ENCODE assay signal across 8 cellular contexts in the genomic region with DNA sequence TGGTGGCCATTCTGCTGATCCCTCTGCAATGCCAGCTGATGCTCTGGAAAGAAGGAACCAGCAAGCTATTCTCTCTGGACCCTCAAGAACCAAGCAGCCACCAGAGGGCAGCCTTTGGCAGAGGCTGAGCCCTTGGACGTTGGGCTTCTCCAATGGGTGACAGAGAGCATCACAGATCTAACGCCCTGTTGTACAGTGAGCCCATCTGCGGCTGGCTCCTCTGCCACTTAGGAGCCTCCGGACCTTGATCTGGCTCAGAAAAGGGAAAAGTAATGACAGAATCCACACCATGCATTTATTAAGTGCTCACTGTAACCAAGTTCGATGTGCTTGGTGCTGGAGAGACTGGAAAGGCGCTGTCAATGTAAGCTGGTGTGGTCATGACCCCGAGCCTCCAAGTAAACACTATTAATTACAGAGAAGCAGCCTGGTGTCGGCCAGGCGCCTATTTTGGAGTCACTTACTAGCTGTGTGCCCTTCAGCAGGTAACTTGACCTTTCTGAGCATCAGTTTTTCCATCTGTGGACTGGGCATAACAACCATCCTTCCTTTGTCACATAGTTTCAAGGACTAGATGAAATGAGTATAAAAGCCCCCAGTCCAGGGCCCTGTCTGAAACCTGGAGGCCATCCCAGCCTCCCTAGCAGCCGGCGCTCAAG. TPM values are rescaled to one million over a fixed set of nuclear protein-coding genes. Genes with fewer than 3 reads are reported as not detected.
DNase-seq lines count a peak whose midpoint lies in the region; ATAC-seq and TF ChIP-seq lines count a peak whose summit lies in the region.

No MANE protein-coding gene starts in this region.

- POLR2A ChIA-PET in IMR-90 (lab: Charles Lee; ENCODE audit: unreplicated experiment), result no interaction called here

- intact Hi-C loops in IMR-90 (cut with micrococcal nuclease), result loop anchor here (1.0 to 10.0 kb wide), 4 partner anchors 23 to 399 kb away; no protein-coding TSS in a partner anchor

- DNase-seq in COLO668 (lab: John Stamatoyannopoulos, UW; ENCODE audit: unreplicated experiment), result peak; percentile 96
- peak; percentile 79 for DNase-seq in IMR-90
- peak; percentile 61 for DNase-seq in NT2/D1 (ENCODE audit: low read depth, low spot score)
- DNase-seq in activated CD8-positive, alpha-beta memory T cell treated with anti-CD3 and anti-CD28 coated beads for 24 hours, result peak; percentile 94
- DNase-seq in effector memory CD8-positive, alpha-beta T cell, result peak; percentile 81 to 85 (median 83)
- peak; percentile 91 for DNase-seq in mesenchymal stem cell
- DNase-seq in stimulated activated CD8-positive, alpha-beta memory T cell treated with anti-CD3 and anti-CD28 coated beads, Interleukin-2, amount 100 ng/mL, for 48 hours (ENCODE audit: low read depth in 2 of 2), result peak; percentile 72 to 76

- peaks cover 7 to 51% of the 10 kb centered on the region in 2 experiments; a peak in 3 of 4 replicates for H3K79me1 ChIP-seq in IMR-90 (ENCODE audit: low read depth in 1 of 2, low read length in 2 of 2)
- peaks cover 3% of the 10 kb centered on the region for H3K79me1 ChIP-seq in mesenchymal stem cell (replicated peaks; ENCODE audit: low read length, poor library complexity, severe bottlenecking)

- no peak overlapping the region for H3K56ac ChIP-seq in IMR-90 (ENCODE audit: extremely low read depth, insufficient read depth, low read length)

- WGBS in IMR-90 (ENCODE audit: extremely low coverage in 2 of 2, insufficient read length in 1 of 2), 2 experiments, result 78% methylated on average over 4 of the region's 11 CpGs; no CpG with 5 or more reads in 1 of the 2 experiments
- WGBS in mesenchymal stem cell, result 58% methylated on average over 11 of the region's 11 CpGs

- TF ChIP-seq CTCF in IMR-90 (conservative IDR thresholded peaks at IDR 0.05; ENCODE audit: low read depth, low read length), result peak; percentile 85

- no peaks in the 10 kb centered on the region for H3K9me3 Mint-ChIP-seq in effector memory CD8-positive, alpha-beta T cell

- dilution Hi-C loops in IMR-90 (cut with HindIII; ENCODE audit: low sequenced_read_pairs, unreplicated experiment), result no loop called here

- H3K27me3 Mint-ChIP-seq in effector memory CD8-positive, alpha-beta T cell, result no peaks in the 10 kb centered on the region

- peaks cover 25% of the 10 kb centered on the region for H3K36me3 Mint-ChIP-seq in effector memory CD8-positive, alpha-beta T cell (ENCODE audit: insufficient read depth)

- ATAC-seq in IMR-90 (ENCODE audit: low read depth) (peak; percentile 90), GM21381 (IDR thresholded peaks at IDR 0.05; ENCODE audit: unreplicated experiment) (no peak)
- peak; percentile 91 for ATAC-seq in effector memory CD8-positive, alpha-beta T cell (replicated peaks)

- H3K9me1 ChIP-seq in IMR-90 (ENCODE audit: insufficient read depth, low read length), result peaks cover 9% of the 10 kb centered on the region

- TF ChIP-seq POLR2A in IMR-90 (IDR thresholded peaks at IDR 0.05; ENCODE audit: low read depth, low read length), result 0 out of 2 replicates have a peak, but pooled peaks have one; percentile 40

- H3K9ac ChIP-seq in IMR-90 (ENCODE audit: low read depth, low read length), result no peak overlapping the region
- no peak overlapping the region for H3K9ac ChIP-seq in NT2/D1 (ENCODE audit: insufficient read length, low read depth)
- peak overlapping the region; percentile 66 for H3K9ac ChIP-seq in mesenchymal stem cell (ENCODE audit: low read length)

- H2AK9ac ChIP-seq in IMR-90 (replicated peaks; ENCODE audit: low read depth, low read length, poor library complexity), result peak overlapping the region; percentile 81

- no peak overlapping the region for H4K5ac ChIP-seq in IMR-90 (ENCODE audit: low read depth, low read length)

- H4K20me1 ChIP-seq in IMR-90 (ENCODE audit: insufficient read depth, low read length), result peaks cover 4% of the 10 kb centered on the region; the same call in 1 of the 2 replicates

- H3K14ac ChIP-seq in IMR-90 (replicated peaks; ENCODE audit: low read depth, low read length) (no peak overlapping the region), mesenchymal stem cell (ENCODE audit: low read length in 2 of 2) (no peak overlapping the region)

- H4K91ac ChIP-seq in IMR-90 (ENCODE audit: insufficient read depth, low read depth, low read length), result no peak overlapping the region
- H4K91ac ChIP-seq in mesenchymal stem cell (ENCODE audit: low read length), result no peak overlapping the region

- H3K4me1 Mint-ChIP-seq in effector memory CD8-positive, alpha-beta T cell (ENCODE audit: low read depth in 2 of 2), result peaks cover 7 to 25% of the 10 kb centered on the region in 2 donors

- H3K27ac ChIP-seq in IMR-90 (ENCODE audit: insufficient read depth, low read length), result no peak overlapping the region
- no peak overlapping the region for H3K27ac ChIP-seq in mesenchymal stem cell (ENCODE audit: low read length, poor library complexity, severe bottlenecking)

- in situ Hi-C loops in IMR-90 (cut with MboI; ENCODE audit: low sequenced_read_pairs), result loop anchor here (5.0 to 10.0 kb wide), 2 partner anchors 82 to 399 kb away; no protein-coding TSS in a partner anchor

- TF ChIP-seq RAD21 in IMR-90 (IDR thresholded peaks at IDR 0.05; ENCODE audit: low read length), result peak; percentile 96

- no peak overlapping the region for H3K4me3 Mint-ChIP-seq in effector memory CD8-positive, alpha-beta T cell

- no peak overlapping the region for H3K4me2 ChIP-seq in IMR-90 (ENCODE audit: low read depth, low read length)
- no peak overlapping the region for H3K4me2 ChIP-seq in mesenchymal stem cell (ENCODE audit: low read length, poor library complexity, severe bottlenecking)

- H3K9me3 ChIP-seq in IMR-90 (ENCODE audit: control insufficient read depth, insufficient read depth, low read length), result no peaks in the 10 kb centered on the region
- no peaks in the 10 kb centered on the region for H3K9me3 ChIP-seq in NT2/D1 (ENCODE audit: insufficient read depth, low read length)
- H3K9me3 ChIP-seq in mesenchymal stem cell (ENCODE audit: control insufficient read depth, low read length), result no peaks in the 10 kb centered on the region

- no TSS peak for BruUV-seq in IMR-90 (replicated peaks; lab: Mats Ljungman, UMichigan)

- no peak overlapping the region for H2BK12ac ChIP-seq in mesenchymal stem cell (ENCODE audit: low read length in 2 of 2)

- H2BK5ac ChIP-seq in IMR-90 (ENCODE audit: low read depth, low read length, poor library complexity, severe bottlenecking), result no peak overlapping the region
- no peak overlapping the region for H2BK5ac ChIP-seq in mesenchymal stem cell (ENCODE audit: low read depth, low read length, poor library complexity, severe bottlenecking)

- H3K4me1 ChIP-seq in IMR-90 (ENCODE audit: control insufficient read depth, insufficient read depth, low read length) (peaks cover 8% of the 10 kb centered on the region), NT2/D1 (ENCODE audit: insufficient read depth, insufficient read length) (peaks cover 6% of the 10 kb centered on the region), mesenchymal stem cell (ENCODE audit: control insufficient read depth, insufficient read depth, low read depth, low read length) (peaks cover 21% of the 10 kb centered on the region)

- H3K36me3 ChIP-seq in IMR-90 (ENCODE audit: control insufficient read depth, insufficient read depth, low read length), result peaks cover 50% of the 10 kb centered on the region
- H3K36me3 ChIP-seq in NT2/D1 (ENCODE audit: insufficient read depth, insufficient read length, low read length), result peaks cover 60% of the 10 kb centered on the region
- peaks cover 63 to 65% of the 10 kb centered on the region in 2 experiments for H3K36me3 ChIP-seq in mesenchymal stem cell (ENCODE audit: control insufficient read depth in 1 of 2, insufficient read depth in 2 of 2, low read depth in 1 of 2, low read length in 2 of 2)

- H2BK15ac ChIP-seq in IMR-90 (ENCODE audit: low read depth, low read length) (no peak overlapping the region), mesenchymal stem cell (ENCODE audit: low read depth, poor library complexity, severe bottlenecking) (no peak overlapping the region)

- H3K27ac Mint-ChIP-seq in effector memory CD8-positive, alpha-beta T cell, result peak overlapping the region in 1 of 2 donors; percentile 77

- no peak overlapping the region for H3K23ac ChIP-seq in IMR-90 (ENCODE audit: low read depth, low read length)
- H3K23ac ChIP-seq in mesenchymal stem cell (ENCODE audit: low read length in 2 of 2), result no peak overlapping the region

- H3K27me3 ChIP-seq in IMR-90 (ENCODE audit: control insufficient read depth, insufficient read depth, low read length) (no peaks in the 10 kb centered on the region), NT2/D1 (ENCODE audit: insufficient read depth, insufficient read length) (no peaks in the 10 kb centered on the region), mesenchymal stem cell (ENCODE audit: control insufficient read depth in 1 of 2, insufficient read depth in 1 of 2, low read length in 2 of 2) (no peaks in the 10 kb centered on the region)

- H2BK120ac ChIP-seq in IMR-90 (ENCODE audit: low read depth, low read length) (no peak overlapping the region), mesenchymal stem cell (ENCODE audit: low read depth, low read length) (no peak overlapping the region)

- CTCF ChIA-PET in IMR-90 (lab: Yijun Ruan, JAX), result interaction anchor here (0.6 to 1.7 kb wide), 13 partner anchors 10 to 115 kb away, joined by 3 to 15 read pairs (median 3); no protein-coding TSS in a partner anchor

- H2AK5ac ChIP-seq in IMR-90 (ENCODE audit: low read depth, low read length) (peak overlapping the region; percentile 52; the same call in 1 of the 2 replicates), mesenchymal stem cell (ENCODE audit: low read length, severe bottlenecking) (no peak overlapping the region)

- no peak overlapping the region for H2BK20ac ChIP-seq in IMR-90 (ENCODE audit: low read depth, low read length)

- 0 out of 4 replicates have a peak overlapping the region, but pooled peaks of 1 of the 2 experiments have one; percentile 46 for H4K8ac ChIP-seq in IMR-90 (ENCODE audit: low read depth in 2 of 2, low read length in 2 of 2)
- H4K8ac ChIP-seq in mesenchymal stem cell (ENCODE audit: low read length), result peak overlapping the region; percentile 61

- H3K4me3 ChIP-seq in IMR-90 (ENCODE audit: insufficient read depth, low read depth, low read length) (no peak overlapping the region), NT2/D1 (ENCODE audit: insufficient read length, low read depth) (no peak overlapping the region), mesenchymal stem cell (ENCODE audit: insufficient read depth in 1 of 2, low read depth in 1 of 2, low read length in 2 of 2) (no peak overlapping the region)

- H3K18ac ChIP-seq in IMR-90 (ENCODE audit: low read depth, low read length), result no peak overlapping the region
- no peak overlapping the region for H3K18ac ChIP-seq in mesenchymal stem cell (ENCODE audit: low read depth in 1 of 2, low read length in 2 of 2)

- H2AFZ ChIP-seq in IMR-90 (replicated peaks; ENCODE audit: low read length, poor library complexity) (peak overlapping the region; percentile 40), mesenchymal stem cell (ENCODE audit: low read depth, low read length) (no peak overlapping the region)

- H3K4ac ChIP-seq in IMR-90 (ENCODE audit: low read depth, low read length) (no peak overlapping the region), mesenchymal stem cell (ENCODE audit: low read depth in 1 of 2, low read length in 2 of 2) (no peak overlapping the region)

RNA-seq across cellular contexts. Expression of gene ECE1, which starts 34.9 kb away (rescaled TPM):
- total RNA-seq in IMR-90 (2012; rRNA removed), result 60.0 and 61.8 TPM in 2 replicates
- polyA plus RNA-seq in IMR-90 (2012; rRNA removed), result 124 and 133 TPM in 2 replicates
- polyA plus RNA-seq in IMR-90 (2012; cell fraction: cytosol; rRNA removed), result 90.4 and 122 TPM in 2 replicates
- 71.7 and 82.4 TPM in 2 replicates for polyA plus RNA-seq in IMR-90 (2012; cell fraction: nucleus; rRNA removed; ENCODE audit: low replicate concordance)
- 229 TPM for polyA plus RNA-seq in mesenchymal stem cell (2013, experiment 1 of 2)
- 222 TPM for polyA plus RNA-seq in mesenchymal stem cell (2013, experiment 2 of 2)
